In the genomic region with DNA sequence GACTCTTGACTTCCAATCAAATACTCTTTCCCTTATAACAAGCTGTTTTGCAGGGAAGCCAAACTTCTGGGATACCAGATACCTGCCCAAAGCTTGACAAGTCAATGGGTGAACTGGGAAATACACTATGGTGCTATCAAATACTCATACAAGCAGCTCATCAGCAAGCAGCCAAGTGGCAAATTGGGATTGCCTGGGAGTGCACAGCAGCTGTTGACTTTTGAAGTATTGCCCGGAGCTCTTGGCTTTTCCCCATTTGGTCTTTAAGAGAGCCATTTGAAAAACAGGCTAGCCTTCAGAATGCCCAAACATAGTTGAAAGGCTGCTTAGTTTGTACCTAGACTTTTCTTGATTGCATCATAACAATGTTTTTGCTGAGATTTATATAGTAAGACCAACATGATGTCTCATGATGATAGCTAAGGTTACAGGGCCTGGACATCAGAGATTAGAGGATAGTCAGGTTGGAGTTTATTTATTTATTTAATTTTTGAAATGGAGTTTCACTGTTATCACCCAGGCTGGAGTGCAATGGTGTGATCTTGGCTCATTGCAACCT, we compare ENCODE assay signal across 1 cellular context.
TF ChIP-seq lines count a peak whose summit lies in the region.

No MANE protein-coding gene starts in this region.

TF ChIP-seq in GM23338, 12 proteins besides CTCF, POLR2A, EP300 and RAD21 (continued from another document):
- TF ChIP-seq, protein P1, sequence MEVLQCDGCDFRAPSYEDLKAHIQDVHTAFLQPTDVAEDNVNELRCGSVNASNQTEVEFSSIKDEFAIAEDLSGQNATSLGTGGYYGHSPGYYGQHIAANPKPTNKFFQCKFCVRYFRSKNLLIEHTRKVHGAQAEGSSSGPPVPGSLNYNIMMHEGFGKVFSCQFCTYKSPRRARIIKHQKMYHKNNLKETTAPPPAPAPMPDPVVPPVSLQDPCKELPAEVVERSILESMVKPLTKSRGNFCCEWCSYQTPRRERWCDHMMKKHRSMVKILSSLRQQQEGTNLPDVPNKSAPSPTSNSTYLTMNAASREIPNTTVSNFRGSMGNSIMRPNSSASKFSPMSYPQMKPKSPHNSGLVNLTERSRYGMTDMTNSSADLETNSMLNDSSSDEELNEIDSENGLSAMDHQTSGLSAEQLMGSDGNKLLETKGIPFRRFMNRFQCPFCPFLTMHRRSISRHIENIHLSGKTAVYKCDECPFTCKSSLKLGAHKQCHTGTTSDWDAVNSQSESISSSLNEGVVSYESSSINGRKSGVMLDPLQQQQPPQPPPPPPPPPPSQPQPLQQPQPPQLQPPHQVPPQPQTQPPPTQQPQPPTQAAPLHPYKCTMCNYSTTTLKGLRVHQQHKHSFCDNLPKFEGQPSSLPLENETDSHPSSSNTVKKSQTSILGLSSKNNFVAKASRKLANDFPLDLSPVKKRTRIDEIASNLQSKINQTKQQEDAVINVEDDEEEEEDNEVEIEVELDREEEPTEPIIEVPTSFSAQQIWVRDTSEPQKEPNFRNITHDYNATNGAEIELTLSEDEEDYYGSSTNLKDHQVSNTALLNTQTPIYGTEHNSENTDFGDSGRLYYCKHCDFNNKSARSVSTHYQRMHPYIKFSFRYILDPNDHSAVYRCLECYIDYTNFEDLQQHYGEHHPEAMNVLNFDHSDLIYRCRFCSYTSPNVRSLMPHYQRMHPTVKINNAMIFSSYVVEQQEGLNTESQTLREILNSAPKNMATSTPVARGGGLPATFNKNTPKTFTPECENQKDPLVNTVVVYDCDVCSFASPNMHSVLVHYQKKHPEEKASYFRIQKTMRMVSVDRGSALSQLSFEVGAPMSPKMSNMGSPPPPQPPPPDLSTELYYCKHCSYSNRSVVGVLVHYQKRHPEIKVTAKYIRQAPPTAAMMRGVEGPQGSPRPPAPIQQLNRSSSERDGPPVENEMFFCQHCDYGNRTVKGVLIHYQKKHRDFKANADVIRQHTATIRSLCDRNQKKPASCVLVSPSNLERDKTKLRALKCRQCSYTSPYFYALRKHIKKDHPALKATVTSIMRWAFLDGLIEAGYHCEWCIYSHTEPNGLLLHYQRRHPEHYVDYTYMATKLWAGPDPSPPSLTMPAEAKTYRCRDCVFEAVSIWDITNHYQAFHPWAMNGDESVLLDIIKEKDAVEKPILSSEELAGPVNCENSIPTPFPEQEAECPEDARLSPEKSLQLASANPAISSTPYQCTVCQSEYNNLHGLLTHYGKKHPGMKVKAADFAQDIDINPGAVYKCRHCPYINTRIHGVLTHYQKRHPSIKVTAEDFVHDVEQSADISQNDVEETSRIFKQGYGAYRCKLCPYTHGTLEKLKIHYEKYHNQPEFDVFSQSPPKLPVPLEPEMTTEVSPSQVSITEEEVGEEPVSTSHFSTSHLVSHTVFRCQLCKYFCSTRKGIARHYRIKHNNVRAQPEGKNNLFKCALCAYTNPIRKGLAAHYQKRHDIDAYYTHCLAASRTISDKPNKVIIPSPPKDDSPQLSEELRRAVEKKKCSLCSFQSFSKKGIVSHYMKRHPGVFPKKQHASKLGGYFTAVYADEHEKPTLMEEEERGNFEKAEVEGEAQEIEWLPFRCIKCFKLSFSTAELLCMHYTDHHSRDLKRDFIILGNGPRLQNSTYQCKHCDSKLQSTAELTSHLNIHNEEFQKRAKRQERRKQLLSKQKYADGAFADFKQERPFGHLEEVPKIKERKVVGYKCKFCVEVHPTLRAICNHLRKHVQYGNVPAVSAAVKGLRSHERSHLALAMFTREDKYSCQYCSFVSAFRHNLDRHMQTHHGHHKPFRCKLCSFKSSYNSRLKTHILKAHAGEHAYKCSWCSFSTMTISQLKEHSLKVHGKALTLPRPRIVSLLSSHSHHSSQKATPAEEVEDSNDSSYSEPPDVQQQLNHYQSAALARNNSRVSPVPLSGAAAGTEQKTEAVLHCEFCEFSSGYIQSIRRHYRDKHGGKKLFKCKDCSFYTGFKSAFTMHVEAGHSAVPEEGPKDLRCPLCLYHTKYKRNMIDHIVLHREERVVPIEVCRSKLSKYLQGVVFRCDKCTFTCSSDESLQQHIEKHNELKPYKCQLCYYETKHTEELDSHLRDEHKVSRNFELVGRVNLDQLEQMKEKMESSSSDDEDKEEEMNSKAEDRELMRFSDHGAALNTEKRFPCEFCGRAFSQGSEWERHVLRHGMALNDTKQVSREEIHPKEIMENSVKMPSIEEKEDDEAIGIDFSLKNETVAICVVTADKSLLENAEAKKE (CRISPR knock-in tag; IDR thresholded peaks at IDR 0.05) = no peak
- no peak for TF ChIP-seq NANOG (IDR thresholded peaks at IDR 0.05; ENCODE audit: borderline replicate concordance)
- TF ChIP-seq CREB1 (CRISPR knock-in tag; IDR thresholded peaks at IDR 0.05; ENCODE audit: low read depth) = no peak
- TF ChIP-seq POLR2AphosphoS5 (IDR thresholded peaks at IDR 0.05; ENCODE audit: low read depth) = no peak
- TF ChIP-seq, protein P2, sequence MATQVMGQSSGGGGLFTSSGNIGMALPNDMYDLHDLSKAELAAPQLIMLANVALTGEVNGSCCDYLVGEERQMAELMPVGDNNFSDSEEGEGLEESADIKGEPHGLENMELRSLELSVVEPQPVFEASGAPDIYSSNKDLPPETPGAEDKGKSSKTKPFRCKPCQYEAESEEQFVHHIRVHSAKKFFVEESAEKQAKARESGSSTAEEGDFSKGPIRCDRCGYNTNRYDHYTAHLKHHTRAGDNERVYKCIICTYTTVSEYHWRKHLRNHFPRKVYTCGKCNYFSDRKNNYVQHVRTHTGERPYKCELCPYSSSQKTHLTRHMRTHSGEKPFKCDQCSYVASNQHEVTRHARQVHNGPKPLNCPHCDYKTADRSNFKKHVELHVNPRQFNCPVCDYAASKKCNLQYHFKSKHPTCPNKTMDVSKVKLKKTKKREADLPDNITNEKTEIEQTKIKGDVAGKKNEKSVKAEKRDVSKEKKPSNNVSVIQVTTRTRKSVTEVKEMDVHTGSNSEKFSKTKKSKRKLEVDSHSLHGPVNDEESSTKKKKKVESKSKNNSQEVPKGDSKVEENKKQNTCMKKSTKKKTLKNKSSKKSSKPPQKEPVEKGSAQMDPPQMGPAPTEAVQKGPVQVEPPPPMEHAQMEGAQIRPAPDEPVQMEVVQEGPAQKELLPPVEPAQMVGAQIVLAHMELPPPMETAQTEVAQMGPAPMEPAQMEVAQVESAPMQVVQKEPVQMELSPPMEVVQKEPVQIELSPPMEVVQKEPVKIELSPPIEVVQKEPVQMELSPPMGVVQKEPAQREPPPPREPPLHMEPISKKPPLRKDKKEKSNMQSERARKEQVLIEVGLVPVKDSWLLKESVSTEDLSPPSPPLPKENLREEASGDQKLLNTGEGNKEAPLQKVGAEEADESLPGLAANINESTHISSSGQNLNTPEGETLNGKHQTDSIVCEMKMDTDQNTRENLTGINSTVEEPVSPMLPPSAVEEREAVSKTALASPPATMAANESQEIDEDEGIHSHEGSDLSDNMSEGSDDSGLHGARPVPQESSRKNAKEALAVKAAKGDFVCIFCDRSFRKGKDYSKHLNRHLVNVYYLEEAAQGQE (IDR thresholded peaks at IDR 0.05; ENCODE audit: unreplicated experiment) = no peak
- TF ChIP-seq EZH2phosphoT487 (IDR thresholded peaks at IDR 0.05; ENCODE audit: unreplicated experiment) = no peak
- TF ChIP-seq JUNB (IDR thresholded peaks at IDR 0.05; ENCODE audit: unreplicated experiment) = no peak
- no peak for TF ChIP-seq STAT1 (IDR thresholded peaks at IDR 0.05; ENCODE audit: unreplicated experiment)
- TF ChIP-seq ZNF331 (CRISPR knock-in tag; IDR thresholded peaks at IDR 0.05; ENCODE audit: low read depth) = no peak
- TF ChIP-seq, protein P3, sequence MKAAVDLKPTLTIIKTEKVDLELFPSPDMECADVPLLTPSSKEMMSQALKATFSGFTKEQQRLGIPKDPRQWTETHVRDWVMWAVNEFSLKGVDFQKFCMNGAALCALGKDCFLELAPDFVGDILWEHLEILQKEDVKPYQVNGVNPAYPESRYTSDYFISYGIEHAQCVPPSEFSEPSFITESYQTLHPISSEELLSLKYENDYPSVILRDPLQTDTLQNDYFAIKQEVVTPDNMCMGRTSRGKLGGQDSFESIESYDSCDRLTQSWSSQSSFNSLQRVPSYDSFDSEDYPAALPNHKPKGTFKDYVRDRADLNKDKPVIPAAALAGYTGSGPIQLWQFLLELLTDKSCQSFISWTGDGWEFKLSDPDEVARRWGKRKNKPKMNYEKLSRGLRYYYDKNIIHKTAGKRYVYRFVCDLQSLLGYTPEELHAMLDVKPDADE (IDR thresholded peaks at IDR 0.05) = no peak
TF ChIP-seq in GM23338: peak in this region for 0.
